In the genomic region with DNA sequence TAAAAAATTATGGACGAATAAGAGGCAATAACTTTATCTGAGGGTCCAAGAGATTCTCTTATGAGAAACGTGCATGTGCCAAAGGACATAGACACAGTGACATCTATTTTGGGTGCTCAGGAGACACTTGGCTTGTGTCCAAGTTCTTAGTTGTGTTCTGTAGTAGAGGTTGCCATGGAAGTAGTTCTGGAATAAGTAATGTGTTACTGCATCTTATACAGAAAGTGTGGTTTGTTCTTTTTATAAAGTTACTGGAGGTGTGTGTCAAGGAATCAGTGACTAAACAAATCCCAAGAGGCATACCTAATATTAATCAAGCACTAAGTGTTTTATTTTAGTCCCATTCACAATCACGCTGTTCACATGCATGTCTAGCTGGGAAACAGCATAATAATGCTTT, we compare ENCODE assay signal across 10 cellular contexts.
DNase-seq lines count a peak whose midpoint lies in the region; ATAC-seq and TF ChIP-seq lines count a peak whose summit lies in the region.
"Had no signal": no experiment of that assay in that cellular context is flagged by ENCODE, and none has a peak within 500 bp of the region (broad histone marks: within the 10 kb centered on the region; RNA-seq: fewer than 3 reads in every experiment).

No MANE protein-coding gene starts in this region.

- peaks cover 11% of the 10 kb centered on the region for H3F3A ChIP-seq in SK-N-SH (replicated peaks; ENCODE audit: insufficient read depth)

- H3K4me3 ChIP-seq in SK-N-SH (ENCODE audit: low read depth in 2 of 2, low read length in 1 of 2) (no peak overlapping the region), HAP-1 (no peak overlapping the region)

- no peak for ATAC-seq in SK-N-SH treated with all-trans-retinoic acid at 6 μM for 48 hours

- TF ChIP-seq RAD21 in SK-N-SH (IDR thresholded peaks at IDR 0.05; ENCODE audit: low read length), result no peak

- H3K79me2 ChIP-seq in SK-N-SH (ENCODE audit: insufficient read depth), result peaks cover 24% of the 10 kb centered on the region

- WGBS in SK-N-SH (ENCODE audit: low lambda C conversion rate), result 87% methylated on average over 3 of the region's 3 CpGs

- TF ChIP-seq CTCF in SK-N-SH (IDR thresholded peaks at IDR 0.05), result no peak

- no peaks in the 10 kb centered on the region for H4K20me1 ChIP-seq in SK-N-SH (ENCODE audit: insufficient read depth)

- POLR2A ChIA-PET in SK-N-SH (lab: Yijun Ruan, JAX), result no interaction called here

- H3K4me1 ChIP-seq in SK-N-SH (ENCODE audit: control insufficient read depth in 1 of 2, insufficient read depth in 2 of 2, low read depth in 1 of 2, low read length in 1 of 2), result peaks cover 0 to 19% of the 10 kb centered on the region in 2 experiments; a peak in 2 of 4 replicates
- no peaks in the 10 kb centered on the region for H3K4me1 ChIP-seq in HAP-1

- H3K27ac ChIP-seq in SK-N-SH (ENCODE audit: low read depth in 2 of 2, low read length in 1 of 2), result peak overlapping the region in 1 of 2 experiments; percentile 65; a peak in 2 of 4 replicates

- H3K9me2 ChIP-seq in SK-N-SH, result no peaks in the 10 kb centered on the region

- CTCF ChIA-PET in SK-N-SH (lab: Yijun Ruan, JAX), result interaction anchor here (0.7 to 4.3 kb wide), 3 partner anchors 16 to 327 kb away, joined by 3 to 30 read pairs (median 3); no protein-coding TSS in a partner anchor

- peak overlapping the region; percentile 13; the same call in 1 of the 2 replicates for H3K9ac ChIP-seq in SK-N-SH

- H3K36me3 ChIP-seq in SK-N-SH (replicated peaks in 1 of 2; ENCODE audit: control insufficient read depth in 1 of 2, insufficient read depth in 2 of 2, low read length in 1 of 2) (peaks cover 0 to 4% of the 10 kb centered on the region in 2 experiments), HAP-1 (replicated peaks) (no peaks in the 10 kb centered on the region)

- in situ Hi-C loops in HAP-1 (cut with MboI; ENCODE audit: low sequenced_read_pairs), result loop anchor here (25.0 kb wide), 1 partner anchor 182 kb away; no protein-coding TSS in a partner anchor

- H3K9me3 ChIP-seq in SK-N-SH (no peaks in the 10 kb centered on the region), HAP-1 (no peaks in the 10 kb centered on the region)

- TF ChIP-seq EP300 in SK-N-SH (IDR thresholded peaks at IDR 0.05; ENCODE audit: borderline replicate concordance in 1 of 2, low read depth in 1 of 2, low read length in 1 of 2), result no peak

- no peaks in the 10 kb centered on the region for H3K27me3 ChIP-seq in SK-N-SH (ENCODE audit: insufficient read depth)
- no peaks in the 10 kb centered on the region for H3K27me3 ChIP-seq in HAP-1 (ENCODE audit: low read depth)

- H2AFZ ChIP-seq in SK-N-SH (ENCODE audit: low read depth), result no peak overlapping the region

- H3K4me2 ChIP-seq in SK-N-SH, result no peak overlapping the region

- DNase-seq in SK-N-SH (no peak), LHCN-M2 (ENCODE audit: low read depth) (peak; percentile 53), glomerular visceral epithelial cell (ENCODE audit: extremely low spot score) (peak; percentile 46), COR-L47 (lab: John Stamatoyannopoulos, UW) (no peak), NCI-H774 (lab: John Stamatoyannopoulos, UW) (no peak), HAP-1 (ENCODE audit: low spot score in 2 of 2) (no peak), NCI-H526 treated with DMSO at 0.1 percent for 48 hours (lab: John Stamatoyannopoulos, UW) (no peak)
- DNase-seq: anterior cingulate cortex, H7 had no signal

TF ChIP-seq in SK-N-SH, 30 proteins besides CTCF, POLR2A, EP300 and RAD21 (continues in another document):
- no peak for TF ChIP-seq JUND (IDR thresholded peaks at IDR 0.05)
- TF ChIP-seq FOXM1 (IDR thresholded peaks at IDR 0.05; ENCODE audit: low read depth), result no peak
- TF ChIP-seq FOSL2 (IDR thresholded peaks at IDR 0.05; ENCODE audit: borderline replicate concordance, low read depth), result no peak
- no peak for TF ChIP-seq MXI1 (IDR thresholded peaks at IDR 0.05; ENCODE audit: low read depth, low read length)
- TF ChIP-seq FOXJ3 (CRISPR knock-in tag; IDR thresholded peaks at IDR 0.05), result no peak
- no peak for TF ChIP-seq MEF2A (IDR thresholded peaks at IDR 0.05; ENCODE audit: borderline replicate concordance, low read depth)
- TF ChIP-seq TAF1 (IDR thresholded peaks at IDR 0.05; ENCODE audit: borderline replicate concordance, low read depth, low read length), result no peak
- TF ChIP-seq, protein P1, sequence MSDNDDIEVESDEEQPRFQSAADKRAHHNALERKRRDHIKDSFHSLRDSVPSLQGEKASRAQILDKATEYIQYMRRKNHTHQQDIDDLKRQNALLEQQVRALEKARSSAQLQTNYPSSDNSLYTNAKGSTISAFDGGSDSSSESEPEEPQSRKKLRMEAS (IDR thresholded peaks at IDR 0.05; ENCODE audit: low read depth), result no peak
- no peak for TF ChIP-seq TEAD4 (IDR thresholded peaks at IDR 0.05; ENCODE audit: borderline replicate concordance, insufficient read depth)
- no peak for TF ChIP-seq NRF1 (IDR thresholded peaks at IDR 0.05; ENCODE audit: low read depth, low read length)
- no peak for TF ChIP-seq RFX5 (IDR thresholded peaks at IDR 0.05; ENCODE audit: low read length)
- TF ChIP-seq GABPA (IDR thresholded peaks at IDR 0.05; ENCODE audit: low read depth), result no peak
- TF ChIP-seq, protein P2, sequence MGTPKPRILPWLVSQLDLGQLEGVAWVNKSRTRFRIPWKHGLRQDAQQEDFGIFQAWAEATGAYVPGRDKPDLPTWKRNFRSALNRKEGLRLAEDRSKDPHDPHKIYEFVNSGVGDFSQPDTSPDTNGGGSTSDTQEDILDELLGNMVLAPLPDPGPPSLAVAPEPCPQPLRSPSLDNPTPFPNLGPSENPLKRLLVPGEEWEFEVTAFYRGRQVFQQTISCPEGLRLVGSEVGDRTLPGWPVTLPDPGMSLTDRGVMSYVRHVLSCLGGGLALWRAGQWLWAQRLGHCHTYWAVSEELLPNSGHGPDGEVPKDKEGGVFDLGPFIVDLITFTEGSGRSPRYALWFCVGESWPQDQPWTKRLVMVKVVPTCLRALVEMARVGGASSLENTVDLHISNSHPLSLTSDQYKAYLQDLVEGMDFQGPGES (IDR thresholded peaks at IDR 0.05; ENCODE audit: low read depth, low read length), result no peak

TF ChIP-seq in SK-N-SH treated with all-trans-retinoic acid at 6 μM for 48 hours, 23 proteins besides CTCF, POLR2A, EP300 and RAD21 (continues in another document):
- no peak for TF ChIP-seq ZNF565 (CRISPR knock-in tag; conservative IDR thresholded peaks at IDR 0.05; ENCODE audit: low read depth)
- no peak for TF ChIP-seq CSDC2 (CRISPR knock-in tag; IDR thresholded peaks at IDR 0.05)
- TF ChIP-seq TOX (CRISPR knock-in tag; IDR thresholded peaks at IDR 0.05; ENCODE audit: borderline replicate concordance), result no peak
- TF ChIP-seq ESRRG (CRISPR knock-in tag; IDR thresholded peaks at IDR 0.05), result no peak
- no peak for TF ChIP-seq OSR1 (CRISPR knock-in tag; IDR thresholded peaks at IDR 0.05)
- TF ChIP-seq GLIS3 (CRISPR knock-in tag; IDR thresholded peaks at IDR 0.05), result no peak
- TF ChIP-seq, protein P3, sequence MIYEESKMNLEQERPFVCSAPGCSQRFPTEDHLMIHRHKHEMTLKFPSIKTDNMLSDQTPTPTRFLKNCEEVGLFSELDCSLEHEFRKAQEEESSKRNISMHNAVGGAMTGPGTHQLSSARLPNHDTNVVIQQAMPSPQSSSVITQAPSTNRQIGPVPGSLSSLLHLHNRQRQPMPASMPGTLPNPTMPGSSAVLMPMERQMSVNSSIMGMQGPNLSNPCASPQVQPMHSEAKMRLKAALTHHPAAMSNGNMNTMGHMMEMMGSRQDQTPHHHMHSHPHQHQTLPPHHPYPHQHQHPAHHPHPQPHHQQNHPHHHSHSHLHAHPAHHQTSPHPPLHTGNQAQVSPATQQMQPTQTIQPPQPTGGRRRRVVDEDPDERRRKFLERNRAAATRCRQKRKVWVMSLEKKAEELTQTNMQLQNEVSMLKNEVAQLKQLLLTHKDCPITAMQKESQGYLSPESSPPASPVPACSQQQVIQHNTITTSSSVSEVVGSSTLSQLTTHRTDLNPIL (CRISPR knock-in tag; IDR thresholded peaks at IDR 0.05; ENCODE audit: low read depth), result no peak
- TF ChIP-seq SNAI2 (CRISPR knock-in tag; IDR thresholded peaks at IDR 0.05), result no peak
- no peak for TF ChIP-seq ISL1 (CRISPR knock-in tag; IDR thresholded peaks at IDR 0.05)
- TF ChIP-seq, protein P4, sequence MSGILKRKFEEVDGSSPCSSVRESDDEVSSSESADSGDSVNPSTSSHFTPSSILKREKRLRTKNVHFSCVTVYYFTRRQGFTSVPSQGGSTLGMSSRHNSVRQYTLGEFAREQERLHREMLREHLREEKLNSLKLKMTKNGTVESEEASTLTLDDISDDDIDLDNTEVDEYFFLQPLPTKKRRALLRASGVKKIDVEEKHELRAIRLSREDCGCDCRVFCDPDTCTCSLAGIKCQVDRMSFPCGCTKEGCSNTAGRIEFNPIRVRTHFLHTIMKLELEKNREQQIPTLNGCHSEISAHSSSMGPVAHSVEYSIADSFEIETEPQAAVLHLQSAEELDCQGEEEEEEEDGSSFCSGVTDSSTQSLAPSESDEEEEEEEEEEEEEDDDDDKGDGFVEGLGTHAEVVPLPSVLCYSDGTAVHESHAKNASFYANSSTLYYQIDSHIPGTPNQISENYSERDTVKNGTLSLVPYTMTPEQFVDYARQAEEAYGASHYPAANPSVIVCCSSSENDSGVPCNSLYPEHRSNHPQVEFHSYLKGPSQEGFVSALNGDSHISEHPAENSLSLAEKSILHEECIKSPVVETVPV (CRISPR knock-in tag; IDR thresholded peaks at IDR 0.05), result no peak
- TF ChIP-seq ZNF8 (CRISPR knock-in tag; IDR thresholded peaks at IDR 0.05), result no peak
- TF ChIP-seq BACH2 (CRISPR knock-in tag; IDR thresholded peaks at IDR 0.05; ENCODE audit: borderline replicate concordance), result no peak
- no peak for TF ChIP-seq ARNTL (CRISPR knock-in tag; IDR thresholded peaks at IDR 0.05; ENCODE audit: borderline replicate concordance, low read depth)
- no peak for TF ChIP-seq TCF4 (CRISPR knock-in tag; IDR thresholded peaks at IDR 0.05; ENCODE audit: borderline replicate concordance)
- no peak for TF ChIP-seq RARB (CRISPR knock-in tag; IDR thresholded peaks at IDR 0.05)

Comparison
In these comparisons a context has a peak if more than half of its experiments do, and no peak if none do; other contexts are left out.
1. DNase-seq: peak in LHCN-M2 (single experiment) and glomerular visceral epithelial cell (single experiment); none in SK-N-SH (single experiment), COR-L47 (single experiment), NCI-H774 (single experiment), HAP-1 (0 of 2) and NCI-H526 treated with DMSO at 0.1 percent for 48 hours (single experiment).